In the genomic region with DNA sequence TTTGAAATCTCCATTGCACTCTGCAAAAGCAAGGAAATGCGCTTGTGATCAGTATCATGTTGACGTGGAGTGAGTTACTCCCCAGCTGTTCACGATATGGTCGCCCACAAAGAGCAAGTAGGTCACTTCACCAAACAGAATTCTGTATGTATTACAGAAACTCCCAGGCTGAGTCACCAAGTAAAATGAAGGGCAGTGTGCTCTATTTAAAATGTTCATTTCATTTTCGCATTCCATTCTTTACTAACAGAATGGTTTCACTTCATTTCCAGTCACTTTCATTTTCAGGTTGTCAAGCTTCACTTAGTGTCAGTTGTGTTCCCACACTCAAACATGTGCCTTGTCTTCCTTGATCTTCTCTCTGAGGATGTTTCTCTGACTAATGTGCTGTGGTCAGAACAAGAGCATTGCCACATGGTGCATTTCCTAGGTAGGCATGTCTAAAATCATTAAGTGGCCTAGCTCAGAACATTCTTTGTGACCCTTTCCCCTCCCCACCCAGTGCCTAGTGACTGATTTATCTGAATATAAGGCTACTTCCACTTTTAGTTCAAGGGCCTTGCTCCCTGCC, we compare ENCODE assay signal across 8 cellular contexts.
DNase-seq lines count a peak whose midpoint lies in the region; ATAC-seq, FAIRE-seq and TF ChIP-seq lines count a peak whose summit lies in the region.

No MANE protein-coding gene starts in this region.

- H3K4me1 ChIP-seq in A549 (peaks cover 12% of the 10 kb centered on the region), SJCRH30 (peaks cover 18% of the 10 kb centered on the region), liver (ENCODE audit: control insufficient read depth in 4 of 4, insufficient read depth in 4 of 4, low read length in 3 of 4) (peaks cover 2 to 28% (median 9%) of the 10 kb centered on the region in 4 donors), HAP-1 (no peaks in the 10 kb centered on the region)

- H3K36me3 Mint-ChIP-seq in stimulated activated naive B cell treated with anti-CD40 and anti-IgM and Interleukin-4, amounts not matched to agents 10 μg/mL and 1 μg/mL and 100 μg/mL, for 72 hours, result no peaks in the 10 kb centered on the region

- H3K9me3 Mint-ChIP-seq in stimulated activated naive B cell treated with anti-CD40 and anti-IgM and Interleukin-4, amounts not matched to agents 10 μg/mL and 1 μg/mL and 100 μg/mL, for 72 hours, result no peaks in the 10 kb centered on the region

- TF ChIP-seq CTCF in A549 (IDR thresholded peaks at IDR 0.05) (no peak), liver (IDR thresholded peaks at IDR 0.05; ENCODE audit: low read depth, low read length, missing input control) (no peak)

- H3K27ac Mint-ChIP-seq in stimulated activated naive B cell treated with anti-CD40 and anti-IgM and Interleukin-4, amounts not matched to agents 10 μg/mL and 1 μg/mL and 100 μg/mL, for 72 hours, result peak overlapping the region; percentile 91

- H3K4me3 Mint-ChIP-seq in stimulated activated naive B cell treated with anti-CD40 and anti-IgM and Interleukin-4, amounts not matched to agents 10 μg/mL and 1 μg/mL and 100 μg/mL, for 72 hours, result peak overlapping the region; percentile 59 to 78

- H3K9me3 ChIP-seq in A549, result peaks cover 2% of the 10 kb centered on the region; the same call in 1 of the 3 replicates
- no peaks in the 10 kb centered on the region; the same call in 1 of the 2 replicates for H3K9me3 ChIP-seq in SJCRH30 (replicated peaks)
- H3K9me3 ChIP-seq in liver (ENCODE audit: control insufficient read depth in 4 of 4, low read length in 3 of 4), result no peaks in the 10 kb centered on the region
- H3K9me3 ChIP-seq in HAP-1, result no peaks in the 10 kb centered on the region

- ATAC-seq in A549, result peak in 1 of 2 experiments; percentile 53; a peak in 3 of 6 replicates
- ATAC-seq in GM18868 (IDR thresholded peaks at IDR 0.05; ENCODE audit: unreplicated experiment), result peak; percentile 88
- ATAC-seq in HG03066 (IDR thresholded peaks at IDR 0.05; ENCODE audit: low read depth, unreplicated experiment), result peak; percentile 96
- peak; percentile 93 for ATAC-seq in stimulated activated naive B cell treated with anti-CD40 and anti-IgM and Interleukin-4, amounts not matched to agents 10 μg/mL and 1 μg/mL and 100 μg/mL, for 72 hours (replicated peaks)

- H3K4me1 Mint-ChIP-seq in stimulated activated naive B cell treated with anti-CD40 and anti-IgM and Interleukin-4, amounts not matched to agents 10 μg/mL and 1 μg/mL and 100 μg/mL, for 72 hours, result peaks cover 24 to 67% of the 10 kb centered on the region in 2 donors

- FAIRE-seq in A549 (lab: Jason Lieb, UNC), result peak; percentile 78

- H3K27ac ChIP-seq in A549, result peak overlapping the region; percentile 53 to 66; a peak in 5 of 6 replicates
- peak overlapping the region; percentile 88 for H3K27ac ChIP-seq in SJCRH30
- H3K27ac ChIP-seq in liver (ENCODE audit: low read depth in 1 of 2, low read length in 2 of 2), result peak overlapping the region; percentile 76 to 79

- no peaks in the 10 kb centered on the region for H3K27me3 Mint-ChIP-seq in stimulated activated naive B cell treated with anti-CD40 and anti-IgM and Interleukin-4, amounts not matched to agents 10 μg/mL and 1 μg/mL and 100 μg/mL, for 72 hours

- no peak for TF ChIP-seq RAD21 in A549 (conservative IDR thresholded peaks at IDR 0.05 in 1 of 2, IDR thresholded peaks at IDR 0.05 in 1 of 2)
- TF ChIP-seq RAD21 in liver (IDR thresholded peaks at IDR 0.05), result no peak

- CTCF ChIA-PET in A549 (lab: Yijun Ruan, JAX), result interaction anchor here (1.1 to 1.6 kb wide), 2 partner anchors 13 to 50 kb away, joined by 3 read pairs; no protein-coding TSS in a partner anchor

- H3K9ac ChIP-seq in liver (ENCODE audit: low read depth in 1 of 2, low read length in 2 of 2), result peak overlapping the region in 1 of 2 donors; percentile 45

- POLR2A ChIA-PET in A549 (lab: Yijun Ruan, JAX), result interaction anchor here (0.8 to 1.2 kb wide), 2 partner anchors 19 to 583 kb away, joined by 3 to 4 read pairs; a partner anchor contains a TSS

- H3K27me3 ChIP-seq in SJCRH30 (no peaks in the 10 kb centered on the region), liver (ENCODE audit: control insufficient read depth in 4 of 4, insufficient read depth in 4 of 4, low read length in 3 of 4) (no peaks in the 10 kb centered on the region), HAP-1 (ENCODE audit: low read depth) (no peaks in the 10 kb centered on the region)

- DNase-seq in A549 (ENCODE audit: low read depth in 1 of 2, low spot score in 1 of 2), result peak in 1 of 2 experiments; percentile 39
- peak; percentile 73 to 83 for DNase-seq in SJCRH30
- peak; percentile 45 for DNase-seq in brain pericyte (ENCODE audit: low read depth, low spot score)
- peak; percentile 58 for DNase-seq in stimulated activated naive B cell treated with anti-CD40 and anti-IgM and Interleukin-4, amounts not matched to agents 10 μg/mL and 1 μg/mL and 100 μg/mL, for 72 hours
- no peak for DNase-seq in HAP-1 (ENCODE audit: low spot score in 2 of 2)

- H3K4me3 ChIP-seq in A549 (no peak overlapping the region), SJCRH30 (peak overlapping the region; percentile 13), liver (ENCODE audit: low read depth in 1 of 3, low read length in 3 of 3) (peak overlapping the region; percentile 1 to 39 (median 7)), HAP-1 (no peak overlapping the region)

- WGBS in A549 (ENCODE audit: missing lambda C conversion rate), result 66% methylated on average over 5 of the region's 5 CpGs
- WGBS in liver, result 17% methylated on average over 5 of the region's 5 CpGs

- no peak for TF ChIP-seq EP300 in A549 (IDR thresholded peaks at IDR 0.05)

- TF ChIP-seq POLR2A in A549 (IDR thresholded peaks at IDR 0.05; ENCODE audit: low read length), result no peak

- H3K4me2 ChIP-seq in A549, result peak overlapping the region; percentile 50

- in situ Hi-C loops in HAP-1 (cut with MboI; ENCODE audit: low sequenced_read_pairs), result no loop called here

- no peaks in the 10 kb centered on the region for H3K36me3 ChIP-seq in SJCRH30
- no peaks in the 10 kb centered on the region for H3K36me3 ChIP-seq in liver (ENCODE audit: control insufficient read depth in 4 of 4, insufficient read depth in 3 of 4, low read depth in 1 of 4, low read length in 3 of 4)
- no peaks in the 10 kb centered on the region for H3K36me3 ChIP-seq in HAP-1 (replicated peaks)

TF ChIP-seq in A549, 52 proteins besides CTCF, POLR2A, EP300 and RAD21:
- TF ChIP-seq, protein P1, sequence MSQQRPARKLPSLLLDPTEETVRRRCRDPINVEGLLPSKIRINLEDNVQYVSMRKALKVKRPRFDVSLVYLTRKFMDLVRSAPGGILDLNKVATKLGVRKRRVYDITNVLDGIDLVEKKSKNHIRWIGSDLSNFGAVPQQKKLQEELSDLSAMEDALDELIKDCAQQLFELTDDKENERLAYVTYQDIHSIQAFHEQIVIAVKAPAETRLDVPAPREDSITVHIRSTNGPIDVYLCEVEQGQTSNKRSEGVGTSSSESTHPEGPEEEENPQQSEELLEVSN (IDR thresholded peaks at IDR 0.05; ENCODE audit: borderline replicate concordance, low read depth), result no peak
- no peak for TF ChIP-seq ZC3H11A (IDR thresholded peaks at IDR 0.05)
- TF ChIP-seq, protein P2, sequence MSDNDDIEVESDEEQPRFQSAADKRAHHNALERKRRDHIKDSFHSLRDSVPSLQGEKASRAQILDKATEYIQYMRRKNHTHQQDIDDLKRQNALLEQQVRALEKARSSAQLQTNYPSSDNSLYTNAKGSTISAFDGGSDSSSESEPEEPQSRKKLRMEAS (IDR thresholded peaks at IDR 0.05), result 0 out of 2 replicates have a peak, but pooled peaks have one; percentile 28

TF ChIP-seq in liver, 16 proteins besides CTCF, POLR2A, EP300 and RAD21:
- TF ChIP-seq, protein P2 (IDR thresholded peaks at IDR 0.05), result peak; percentile 54
- TF ChIP-seq YY1 (IDR thresholded peaks at IDR 0.05), result peak; percentile 80
- TF ChIP-seq JUND (IDR thresholded peaks at IDR 0.05), result peak in 1 of 2 donors; percentile 55
- TF ChIP-seq, protein P3, sequence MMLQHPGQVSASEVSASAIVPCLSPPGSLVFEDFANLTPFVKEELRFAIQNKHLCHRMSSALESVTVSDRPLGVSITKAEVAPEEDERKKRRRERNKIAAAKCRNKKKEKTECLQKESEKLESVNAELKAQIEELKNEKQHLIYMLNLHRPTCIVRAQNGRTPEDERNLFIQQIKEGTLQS (IDR thresholded peaks at IDR 0.05), result no peak
- peak; percentile 20 for TF ChIP-seq SP1 (IDR thresholded peaks at IDR 0.05)
- TF ChIP-seq TAF1 (conservative IDR thresholded peaks at IDR 0.05), result no peak
- TF ChIP-seq RXRA (IDR thresholded peaks at IDR 0.05), result peak in 1 of 2 donors; percentile 21

Comparison
In these comparisons a context has a peak if more than half of its experiments do, and no peak if none do; other contexts are left out.
1. DNase-seq: peak in SJCRH30 (2 of 2), brain pericyte (single experiment) and stimulated activated naive B cell treated with anti-CD40 and anti-IgM and Interleukin-4, amounts not matched to agents 10 μg/mL and 1 μg/mL and 100 μg/mL, for 72 hours (single experiment); none in HAP-1 (0 of 2).
2. H3K4me3 ChIP-seq: peak in SJCRH30 (single experiment) and liver (3 of 3); none in A549 (single experiment) and HAP-1 (single experiment).
3. Peak in every context shown above with its lines, with median percentiles within 50 percentile points of each other: H3K27ac ChIP-seq.